Comparison of ENCODE assay signal across 20 cellular contexts in the genomic region with DNA sequence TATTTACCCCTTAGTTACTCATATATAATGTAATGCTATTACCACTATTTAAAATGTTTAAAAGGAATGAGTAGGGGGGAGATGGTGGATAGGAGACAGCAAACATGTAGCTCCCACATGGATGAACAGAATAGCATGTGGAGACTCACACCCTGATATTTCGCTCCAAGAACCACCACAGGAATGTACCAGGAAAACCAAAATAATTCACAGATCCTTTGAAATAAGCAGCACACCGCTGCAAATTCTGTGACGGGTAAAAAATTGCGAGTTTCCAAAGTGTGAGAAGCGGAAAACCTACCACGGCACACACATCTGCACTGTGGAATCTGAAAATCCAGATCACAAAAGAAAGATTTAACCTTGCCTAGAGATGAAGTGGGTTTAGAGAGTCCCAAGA.
A peak's percentile ranks its signal among the peaks of the same experiment; 100 is the strongest.
DNase-seq lines count a peak whose midpoint lies in the region; ATAC-seq and TF ChIP-seq lines count a peak whose summit lies in the region.
"Had no signal": no experiment of that assay in that cellular context is flagged by ENCODE, and none has a peak within 500 bp of the region (broad histone marks: within the 10 kb centered on the region; RNA-seq: fewer than 3 reads in every experiment).

No MANE protein-coding gene starts in this region.

- ATAC-seq in body of pancreas: no peak
- ATAC-seq: A549, HepG2, K562, Panc1 had no signal

- H3K4me3 ChIP-seq in choroid plexus epithelial cell (ENCODE audit: low read depth, low read length): no peak overlapping the region
- no peak overlapping the region for H3K4me3 ChIP-seq in body of pancreas
- H3K4me3 ChIP-seq: A549, K562 had no signal

- 87 to 91% methylated on average over 6 of the region's 6 CpGs for WGBS in body of pancreas, 2 donors

- no peaks in the 10 kb centered on the region for H3K36me3 Mint-ChIP-seq in osteocyte (ENCODE audit: unreplicated experiment)

- intact Hi-C loops in body of pancreas (cut with DNase I): no loop called here

- H3K4me1 Mint-ChIP-seq in osteocyte (ENCODE audit: unreplicated experiment): no peaks in the 10 kb centered on the region

- no peak overlapping the region for H3K4me3 Mint-ChIP-seq in osteocyte (ENCODE audit: unreplicated experiment)

- peaks cover 10% of the 10 kb centered on the region for H3K27me3 Mint-ChIP-seq in osteocyte (ENCODE audit: unreplicated experiment)

- no peak overlapping the region for H3K27ac Mint-ChIP-seq in osteocyte (ENCODE audit: unreplicated experiment)

- H3K4me1 ChIP-seq in body of pancreas: no peaks in the 10 kb centered on the region
- H3K4me1 ChIP-seq: A549, BE2C had no signal

- no peaks in the 10 kb centered on the region for H3K36me3 ChIP-seq in body of pancreas (replicated peaks in 1 of 2; ENCODE audit: insufficient read depth in 1 of 2, low read depth in 2 of 2)
- H3K36me3 ChIP-seq: BE2C had no signal

- H3K9me3 ChIP-seq in body of pancreas: no peaks in the 10 kb centered on the region
- H3K9me3 ChIP-seq: A549, BE2C had no signal

- TF ChIP-seq CTCF in choroid plexus epithelial cell (conservative IDR thresholded peaks at IDR 0.05; ENCODE audit: low read depth, low read length) (no peak), osteocyte (IDR thresholded peaks at IDR 0.05) (no peak), body of pancreas (IDR thresholded peaks at IDR 0.05) (no peak)

- no peaks in the 10 kb centered on the region for H3K27me3 ChIP-seq in body of pancreas
- H3K27me3 ChIP-seq: BE2C had no signal

- no peak for TF ChIP-seq POLR2A in body of pancreas (IDR thresholded peaks at IDR 0.05)

- peaks cover 6% of the 10 kb centered on the region for H3K9me3 Mint-ChIP-seq in osteocyte (ENCODE audit: unreplicated experiment)

- DNase-seq in HT1080 (ENCODE audit: low read depth): peak; percentile 6
- peak; percentile 83 for DNase-seq in amniotic epithelial cell (ENCODE audit: low read depth)
- peak; percentile 46 for DNase-seq in choroid plexus epithelial cell (ENCODE audit: low read depth)
- peak; percentile 48 for DNase-seq in non-pigmented ciliary epithelial cell (ENCODE audit: low read depth)
- DNase-seq in activated gamma-delta T cell treated with Interleukin-2 at 50 U/mL for 16 hours: no peak
- no peak for DNase-seq in osteocyte (ENCODE audit: extremely low spot score, unreplicated experiment)
- no peak for DNase-seq in HUDEP-2 (lab: John Stamatoyannopoulos, UW; ENCODE audit: unreplicated experiment in 76 of 76)
- no peak for DNase-seq in body of pancreas
- DNase-seq: BE2C, DMS53, NCI-H1092 treated with DMSO at 0.1 percent for 48 hours, NCI-H1436 treated with DMSO at 0.1 percent for 48 hours, NCI-H1930, NCI-H345, NCI-H524, NCI-H82 had no signal

- H3K27ac ChIP-seq in body of pancreas: no peak overlapping the region
- H3K27ac ChIP-seq: A549 had no signal

Comparison
In these comparisons a context has a peak if more than half of its experiments do, and no peak if none do; other contexts are left out.
1. DNase-seq: peak in HT1080 (single experiment), amniotic epithelial cell (single experiment), choroid plexus epithelial cell (single experiment) and non-pigmented ciliary epithelial cell (single experiment); none in activated gamma-delta T cell treated with Interleukin-2 at 50 U/mL for 16 hours (single experiment), osteocyte (single experiment), HUDEP-2 (0 of 76) and body of pancreas (0 of 4).